In the genomic region with DNA sequence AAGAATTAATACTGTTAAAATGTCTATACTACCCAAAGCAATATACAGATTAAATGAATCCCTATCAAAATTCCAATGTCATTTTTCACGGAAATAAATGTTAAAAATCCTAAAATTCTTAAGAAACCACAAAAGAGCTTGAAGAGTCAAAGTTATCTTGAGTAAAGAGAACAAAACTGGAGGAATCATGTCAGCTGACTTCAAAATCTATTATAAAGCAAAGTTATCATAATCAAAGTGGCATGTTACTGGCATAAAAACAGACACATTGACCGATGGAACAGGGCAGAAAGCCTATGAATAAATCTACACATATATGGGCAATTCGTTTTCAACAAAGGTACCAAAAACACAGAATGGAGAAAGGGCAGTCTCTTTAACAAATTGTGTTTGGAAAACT, we compare ENCODE assay signal across 1 cellular context.
TF ChIP-seq lines count a peak whose summit lies in the region.

No MANE protein-coding gene starts in this region.

TF ChIP-seq in SK-N-SH treated with all-trans-retinoic acid at 6 μM for 48 hours, 23 proteins besides CTCF, POLR2A, EP300 and RAD21 (continued from another document):
- TF ChIP-seq TSHZ2 (CRISPR knock-in tag; IDR thresholded peaks at IDR 0.05), result no peak
